10 cellular contexts compared by ENCODE assay signal in genomic region chr7:142568430-142569097, GRCh38.
DNase-seq lines count a peak whose midpoint lies in the region; ATAC-seq and TF ChIP-seq lines count a peak whose summit lies in the region.
"Had no signal": no experiment of that assay in that cellular context is flagged by ENCODE, and none has a peak within 500 bp of the region (broad histone marks: within the 10 kb centered on the region; RNA-seq: fewer than 3 reads in every experiment).

No MANE protein-coding gene starts in this region.

- TF ChIP-seq CTCF in BJ (IDR thresholded peaks at IDR 0.05; ENCODE audit: insufficient read depth, low read depth, low read length) (no peak), left lung (IDR thresholded peaks at IDR 0.05) (no peak)

- peak; percentile 67 for DNase-seq in BJ (ENCODE audit: low read depth)
- peak; percentile 73 for DNase-seq in HPDE6-E6E7 (ENCODE audit: extremely low spot score)
- DNase-seq in amniotic epithelial cell (ENCODE audit: low read depth), result peak; percentile 83
- DNase-seq in left lung, result no peak
- no peak for DNase-seq in SIG-M5 (lab: John Stamatoyannopoulos, UW)
- DNase-seq in NCI-H2171 treated with DMSO at 0.1 percent for 48 hours (lab: John Stamatoyannopoulos, UW), result no peak
- DNase-seq in HK-2 (ENCODE audit: unreplicated experiment), result no peak
- DNase-seq in stimulated activated CD4-positive, alpha-beta T cell treated with anti-CD3 and anti-CD28 coated beads, Interleukin-4, amount 100 ng/mL, for 4 hours, result no peak
- DNase-seq: kidney, NCI-H2029 had no signal

- no peaks in the 10 kb centered on the region for H3K36me3 ChIP-seq in BJ (ENCODE audit: control insufficient read depth, insufficient read depth, low read length)
- no peaks in the 10 kb centered on the region for H3K36me3 ChIP-seq in left lung

- no peak overlapping the region for H3K27ac ChIP-seq in left lung

- no peak overlapping the region for H3K4me3 ChIP-seq in BJ (ENCODE audit: low read depth, low read length)
- no peak overlapping the region for H3K4me3 ChIP-seq in left lung

- ATAC-seq in left lung, result peak; percentile 54

- no peaks in the 10 kb centered on the region for H3K9me3 ChIP-seq in left lung

- POLR2A ChIA-PET in BJ (lab: Charles Lee), result no interaction called here

- CTCF ChIA-PET in BJ (lab: Yijun Ruan, JAX), result interaction anchor here (1.1 to 4.7 kb wide), 4 partner anchors 10 to 33 kb away, joined by 4 to 24 read pairs (median 20); no protein-coding TSS in a partner anchor

- H3K4me1 ChIP-seq in left lung, result no peaks in the 10 kb centered on the region

- intact Hi-C loops in left lung (cut with DNase I), result no loop called here

- H3K27me3 ChIP-seq in BJ (ENCODE audit: control insufficient read depth, insufficient read depth, low read length) (no peaks in the 10 kb centered on the region), left lung (no peaks in the 10 kb centered on the region)

Comparison
In these comparisons a context has a peak if more than half of its experiments do, and no peak if none do; other contexts are left out.
1. DNase-seq: peak in BJ (single experiment), HPDE6-E6E7 (single experiment) and amniotic epithelial cell (single experiment); none in left lung (0 of 2), SIG-M5 (single experiment), NCI-H2171 treated with DMSO at 0.1 percent for 48 hours (single experiment), HK-2 (single experiment) and stimulated activated CD4-positive, alpha-beta T cell treated with anti-CD3 and anti-CD28 coated beads, Interleukin-4, amount 100 ng/mL, for 4 hours (0 of 2).